ENCODE assay signal across 21 cellular contexts in the genomic region with DNA sequence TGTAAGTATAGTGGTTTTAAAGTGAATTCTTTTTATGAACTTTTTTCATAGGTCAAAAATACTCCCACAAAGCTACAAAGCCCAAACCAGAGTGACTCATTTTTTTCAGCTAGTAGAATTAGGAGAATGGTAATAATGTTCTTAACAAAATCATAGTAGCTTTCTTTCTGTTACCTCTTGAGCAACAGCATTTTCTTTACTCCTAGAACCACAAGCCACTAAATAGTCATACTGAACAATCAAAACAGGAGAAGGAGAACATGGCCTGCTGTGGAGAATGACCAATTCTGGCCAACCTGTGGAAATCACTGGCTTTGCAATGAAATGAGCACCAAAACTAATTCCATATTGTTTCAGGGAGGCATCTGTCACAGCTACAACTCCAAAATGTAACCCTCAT.
DNase-seq lines count a peak whose midpoint lies in the region; ATAC-seq, FAIRE-seq and TF ChIP-seq lines count a peak whose summit lies in the region.
"Had no signal": no experiment of that assay in that cellular context is flagged by ENCODE, and none has a peak within 500 bp of the region (broad histone marks: within the 10 kb centered on the region; RNA-seq: fewer than 3 reads in every experiment).

No MANE protein-coding gene starts in this region.

- no peak for TF ChIP-seq CTCF in fibroblast of mammary gland (conservative IDR thresholded peaks at IDR 0.05; ENCODE audit: control insufficient read depth, insufficient read depth, low read depth, low read length)
- TF ChIP-seq CTCF in GM10248 (IDR thresholded peaks at IDR 0.05; ENCODE audit: control extremely low read depth, extremely low read depth, low read depth, missing control alignments), result no peak
- no peak for TF ChIP-seq CTCF in tibial nerve (IDR thresholded peaks at IDR 0.05)

- no peak overlapping the region for H3K27ac ChIP-seq in tibial nerve
- H3K27ac ChIP-seq: ovary had no signal

- no peak overlapping the region for H3K4me3 Mint-ChIP-seq in activated naive CD4-positive, alpha-beta T cell treated with anti-CD3 and anti-CD28 coated beads, Interleukin-2, amount 10 ng/mL, durations not matched to agents 7 days and 5 days
- no peak overlapping the region for H3K4me3 Mint-ChIP-seq in stimulated activated naive CD8-positive, alpha-beta T cell treated with anti-CD3 and anti-CD28 coated beads, Interleukin-15, amount 100 ng/mL, for 72 hours
- H3K4me3 Mint-ChIP-seq: T-cell had no signal

- H3K27me3 ChIP-seq in tibial nerve, result peaks cover 0 to 14% of the 10 kb centered on the region in 2 donors
- H3K27me3 ChIP-seq: ovary had no signal

- TF ChIP-seq EP300 in tibial nerve (IDR thresholded peaks at IDR 0.05), result no peak

- H3K4me3 ChIP-seq in fibroblast of mammary gland (ENCODE audit: control insufficient read depth, low read depth, low read length), result no peak overlapping the region
- H3K4me3 ChIP-seq in tibial nerve, result no peak overlapping the region
- H3K4me3 ChIP-seq: ovary had no signal

- no peaks in the 10 kb centered on the region for H3K9me3 ChIP-seq in tibial nerve
- H3K9me3 ChIP-seq: ovary had no signal

- CTCF ChIA-PET in activated naive CD4-positive, alpha-beta T cell treated with anti-CD3 and anti-CD28 coated beads, Interleukin-2, amount 10 ng/mL, durations not matched to agents 7 days and 5 days (lab: Charles Lee), result no interaction called here
- CTCF ChIA-PET in GM10248 (lab: Yijun Ruan, JAX), result interaction anchor here (1.5 kb wide), 1 partner anchor 24 kb away, joined by 4 read pairs; no protein-coding TSS in a partner anchor

- H3K4me1 Mint-ChIP-seq in activated naive CD4-positive, alpha-beta T cell treated with anti-CD3 and anti-CD28 coated beads, Interleukin-2, amount 10 ng/mL, durations not matched to agents 7 days and 5 days, result no peaks in the 10 kb centered on the region
- peaks cover 7% of the 10 kb centered on the region for H3K4me1 Mint-ChIP-seq in stimulated activated naive CD8-positive, alpha-beta T cell treated with anti-CD3 and anti-CD28 coated beads, Interleukin-15, amount 100 ng/mL, for 72 hours

- no peaks in the 10 kb centered on the region for H3K36me3 Mint-ChIP-seq in activated naive CD4-positive, alpha-beta T cell treated with anti-CD3 and anti-CD28 coated beads, Interleukin-2, amount 50 U/mL, for 72 hours
- peaks cover 6% of the 10 kb centered on the region for H3K36me3 Mint-ChIP-seq in activated naive CD4-positive, alpha-beta T cell treated with anti-CD3 and anti-CD28 coated beads, Interleukin-2, amount 10 ng/mL, durations not matched to agents 7 days and 5 days

- H3K4me1 ChIP-seq in tibial nerve, result no peaks in the 10 kb centered on the region

- H3K36me3 ChIP-seq in tibial nerve, result no peaks in the 10 kb centered on the region
- H3K36me3 ChIP-seq: ovary had no signal

- no peaks in the 10 kb centered on the region for H3K27me3 Mint-ChIP-seq in activated naive CD4-positive, alpha-beta T cell treated with anti-CD3 and anti-CD28 coated beads, Interleukin-2, amount 10 ng/mL, durations not matched to agents 7 days and 5 days
- H3K27me3 Mint-ChIP-seq in stimulated activated naive CD8-positive, alpha-beta T cell treated with anti-CD3 and anti-CD28 coated beads, Interleukin-15, amount 100 ng/mL, for 72 hours, result no peaks in the 10 kb centered on the region
- H3K27me3 Mint-ChIP-seq: T-cell had no signal

- TF ChIP-seq POLR2A in tibial nerve (IDR thresholded peaks at IDR 0.05), result no peak

- no peak for DNase-seq in activated naive CD4-positive, alpha-beta T cell treated with anti-CD3 and anti-CD28 coated beads, Interleukin-2, amount 50 U/mL, for 72 hours (ENCODE audit: low spot score in 2 of 2)
- DNase-seq in activated naive CD4-positive, alpha-beta T cell treated with anti-CD3 and anti-CD28 coated beads, Interleukin-2, amount 10 ng/mL, durations not matched to agents 7 days and 5 days, result no peak
- DNase-seq in RCC 7860 (ENCODE audit: low spot score), result peak; percentile 56
- DNase-seq in fibroblast of mammary gland (ENCODE audit: low read depth), result peak; percentile 87
- DNase-seq in stimulated activated naive CD8-positive, alpha-beta T cell treated with anti-CD3 and anti-CD28 coated beads, Interleukin-15, amount 100 ng/mL, for 72 hours, result no peak
- no peak for DNase-seq in GM10248 (ENCODE audit: extremely low spot score)
- DNase-seq in tibial nerve (ENCODE audit: low spot score in 2 of 2), result no peak
- no peak for DNase-seq in NOMO-1 treated with DMSO at 0.1 percent for 48 hours (lab: John Stamatoyannopoulos, UW; ENCODE audit: unreplicated experiment)
- DNase-seq: activated CD4-positive, alpha-beta T cell treated with anti-CD3 and anti-CD28 coated beads for 4 hours; activated effector memory CD4-positive, alpha-beta T cell treated with anti-CD3 and anti-CD28 coated beads, Interleukin-2, amount 50 U/mL, for 16 hours; cerebellar nuclear complex; DMS79; erythroblast; NCI-H1105; NCI-H345; ovary; stimulated activated CD4-positive, alpha-beta T cell treated with anti-CD3 and anti-CD28 coated beads, Interleukin-15, amount 100 ng/mL, for 24 hours; stimulated activated CD8-positive, alpha-beta memory T cell treated with anti-CD3 and anti-CD28 coated beads, Interleukin-4, amount 100 ng/mL, for 48 hours; T-cell had no signal

- peak; percentile 71 to 85 for ATAC-seq in activated naive CD4-positive, alpha-beta T cell treated with anti-CD3 and anti-CD28 coated beads, Interleukin-2, amount 50 U/mL, for 72 hours
- peak; percentile 77 for ATAC-seq in stimulated activated naive CD8-positive, alpha-beta T cell treated with anti-CD3 and anti-CD28 coated beads, Interleukin-15, amount 100 ng/mL, for 72 hours
- ATAC-seq: HCT116, T-cell had no signal

- POLR2A ChIA-PET in GM10248 (lab: Yijun Ruan, JAX), result no interaction called here

- peak overlapping the region; percentile 46 to 56 for H3K27ac Mint-ChIP-seq in activated naive CD4-positive, alpha-beta T cell treated with anti-CD3 and anti-CD28 coated beads, Interleukin-2, amount 50 U/mL, for 72 hours
- no peak overlapping the region for H3K27ac Mint-ChIP-seq in activated naive CD4-positive, alpha-beta T cell treated with anti-CD3 and anti-CD28 coated beads, Interleukin-2, amount 10 ng/mL, durations not matched to agents 7 days and 5 days
- H3K27ac Mint-ChIP-seq in stimulated activated naive CD8-positive, alpha-beta T cell treated with anti-CD3 and anti-CD28 coated beads, Interleukin-15, amount 100 ng/mL, for 72 hours, result peak overlapping the region in 1 of 2 donors; percentile 69
- H3K27ac Mint-ChIP-seq: T-cell had no signal

- peak; percentile 97 for FAIRE-seq in RCC 7860 (lab: Jason Lieb, UNC)
- FAIRE-seq: HTR-8/SVneo had no signal

- H3K9me3 Mint-ChIP-seq in activated naive CD4-positive, alpha-beta T cell treated with anti-CD3 and anti-CD28 coated beads, Interleukin-2, amount 50 U/mL, for 72 hours, result no peaks in the 10 kb centered on the region
- H3K9me3 Mint-ChIP-seq in activated naive CD4-positive, alpha-beta T cell treated with anti-CD3 and anti-CD28 coated beads, Interleukin-2, amount 10 ng/mL, durations not matched to agents 7 days and 5 days, result no peaks in the 10 kb centered on the region
- H3K9me3 Mint-ChIP-seq in stimulated activated naive CD8-positive, alpha-beta T cell treated with anti-CD3 and anti-CD28 coated beads, Interleukin-15, amount 100 ng/mL, for 72 hours, result no peaks in the 10 kb centered on the region
- H3K9me3 Mint-ChIP-seq: T-cell had no signal

Comparison
In these comparisons a context has a peak if more than half of its experiments do, and no peak if none do; other contexts are left out.
1. DNase-seq: peak in RCC 7860 (single experiment) and fibroblast of mammary gland (single experiment); none in activated naive CD4-positive, alpha-beta T cell treated with anti-CD3 and anti-CD28 coated beads, Interleukin-2, amount 50 U/mL, for 72 hours (0 of 2), activated naive CD4-positive, alpha-beta T cell treated with anti-CD3 and anti-CD28 coated beads, Interleukin-2, amount 10 ng/mL, durations not matched to agents 7 days and 5 days (single experiment), stimulated activated naive CD8-positive, alpha-beta T cell treated with anti-CD3 and anti-CD28 coated beads, Interleukin-15, amount 100 ng/mL, for 72 hours (0 of 2), GM10248 (single experiment), tibial nerve (0 of 2) and NOMO-1 treated with DMSO at 0.1 percent for 48 hours (single experiment).